ENCODE assay signal across 14 cellular contexts in the genomic region with DNA sequence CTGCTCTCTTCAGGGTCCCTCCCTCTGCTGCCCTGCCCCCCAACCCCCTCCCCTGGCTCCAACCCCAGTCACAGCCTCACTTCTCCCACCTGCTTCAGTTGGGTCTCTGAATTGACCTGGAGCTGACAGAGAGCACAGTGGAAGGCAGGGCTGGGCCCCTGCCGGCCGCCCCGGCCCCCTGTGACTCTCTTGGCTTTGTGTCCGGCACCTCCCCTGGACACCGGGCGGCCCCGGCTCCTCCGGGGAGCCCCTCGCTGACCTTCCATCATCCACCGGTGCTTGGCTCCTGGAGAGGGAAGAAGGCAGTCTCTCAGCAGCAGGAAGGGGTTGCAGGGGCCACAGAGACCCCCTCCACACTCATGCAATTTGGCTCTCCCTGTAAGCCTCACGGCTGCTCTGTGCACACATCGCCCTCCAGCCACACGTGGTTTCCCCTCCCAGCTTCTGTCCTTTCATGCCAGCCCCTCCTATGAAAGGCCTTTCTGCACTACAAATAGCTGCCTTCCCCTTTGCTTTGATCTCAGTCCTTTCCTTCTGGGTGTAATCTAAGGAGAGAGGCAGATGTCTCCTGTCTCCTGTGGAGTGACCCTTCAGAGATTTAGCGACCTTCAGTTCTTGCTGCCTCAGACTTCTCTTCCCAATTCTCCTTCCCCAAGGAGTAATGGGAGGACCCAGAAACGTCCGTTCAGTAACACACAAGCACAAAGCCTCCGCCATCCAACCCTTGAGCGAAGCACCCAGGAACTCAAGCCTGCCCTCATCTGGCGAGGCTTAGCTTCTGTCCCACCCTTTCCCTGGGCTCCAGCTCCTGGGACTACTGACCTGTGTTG. TPM values are rescaled to one million over a fixed set of nuclear protein-coding genes. Genes with fewer than 3 reads are reported as not detected.
A peak's percentile ranks its signal among the peaks of the same experiment; 100 is the strongest.
DNase-seq lines count a peak whose midpoint lies in the region; ATAC-seq, FAIRE-seq and TF ChIP-seq lines count a peak whose summit lies in the region.
"Had no signal": no experiment of that assay in that cellular context is flagged by ENCODE, and none has a peak within 500 bp of the region (broad histone marks: within the 10 kb centered on the region; RNA-seq: fewer than 3 reads in every experiment).

No MANE protein-coding gene starts in this region.

- TF ChIP-seq CTCF in fibroblast of pulmonary artery (IDR thresholded peaks at IDR 0.05; ENCODE audit: low read length, missing control alignments): peak; percentile 21
- TF ChIP-seq CTCF in upper lobe of right lung (IDR thresholded peaks at IDR 0.05): peak; percentile 7

- peak overlapping the region; percentile 5 for H3K27ac Mint-ChIP-seq in activated CD4-positive, alpha-beta T cell treated with anti-CD3 and anti-CD28 coated beads, Interleukin-2, amount 10 ng/mL, durations not matched to agents 7 days and 5 days
- peak overlapping the region in 1 of 2 donors; percentile 68 for H3K27ac Mint-ChIP-seq in activated naive CD4-positive, alpha-beta T cell treated with anti-CD3 and anti-CD28 coated beads, Interleukin-2, amount 50 U/mL, for 72 hours

- H3K4me3 Mint-ChIP-seq in activated CD4-positive, alpha-beta T cell treated with anti-CD3 and anti-CD28 coated beads, Interleukin-2, amount 10 ng/mL, durations not matched to agents 7 days and 5 days: no peak overlapping the region

- H3K36me3 ChIP-seq in upper lobe of right lung: peaks cover 11% of the 10 kb centered on the region

- no peaks in the 10 kb centered on the region for H3K9me3 ChIP-seq in upper lobe of right lung

- H3K36me3 Mint-ChIP-seq in activated CD4-positive, alpha-beta T cell treated with anti-CD3 and anti-CD28 coated beads, Interleukin-2, amount 10 ng/mL, durations not matched to agents 7 days and 5 days (ENCODE audit: low read depth): peaks cover 7% of the 10 kb centered on the region
- no peaks in the 10 kb centered on the region for H3K36me3 Mint-ChIP-seq in activated naive CD4-positive, alpha-beta T cell treated with anti-CD3 and anti-CD28 coated beads, Interleukin-2, amount 50 U/mL, for 72 hours

- H3K4me1 ChIP-seq in upper lobe of right lung: peaks cover 25% of the 10 kb centered on the region

- H3K4me3 ChIP-seq in fibroblast of pulmonary artery (replicated peaks; ENCODE audit: low read depth, low read length) (no peak overlapping the region), upper lobe of right lung (no peak overlapping the region)

- FAIRE-seq in GM19239 (lab: Jason Lieb, UNC): no peak
- FAIRE-seq: TTC549 had no signal

- POLR2A ChIA-PET in activated CD4-positive, alpha-beta T cell treated with anti-CD3 and anti-CD28 coated beads, Interleukin-2, amount 10 ng/mL, durations not matched to agents 7 days and 5 days (lab: Charles Lee): interaction anchor here (0.6 kb wide), 1 partner anchor 152 kb away, joined by 3 read pairs; no protein-coding TSS in a partner anchor

- H3K4me1 Mint-ChIP-seq in activated CD4-positive, alpha-beta T cell treated with anti-CD3 and anti-CD28 coated beads, Interleukin-2, amount 10 ng/mL, durations not matched to agents 7 days and 5 days: peaks cover 12% of the 10 kb centered on the region

- CTCF ChIA-PET in activated CD4-positive, alpha-beta T cell treated with anti-CD3 and anti-CD28 coated beads, Interleukin-2, amount 10 ng/mL, durations not matched to agents 7 days and 5 days (lab: Charles Lee): interaction anchor here (0.6 to 7.5 kb wide), 6 partner anchors 10 to 490 kb away, joined by 3 to 53 read pairs (median 4); partner anchors contain the start of genes DNAJC7, KCNH4 and NKIRAS2

- H3K27ac ChIP-seq in upper lobe of right lung: no peak overlapping the region
- H3K27ac ChIP-seq: C4-2B had no signal

- H3K9me3 Mint-ChIP-seq in activated CD4-positive, alpha-beta T cell treated with anti-CD3 and anti-CD28 coated beads, Interleukin-2, amount 10 ng/mL, durations not matched to agents 7 days and 5 days: no peaks in the 10 kb centered on the region
- H3K9me3 Mint-ChIP-seq in activated naive CD4-positive, alpha-beta T cell treated with anti-CD3 and anti-CD28 coated beads, Interleukin-2, amount 50 U/mL, for 72 hours: no peaks in the 10 kb centered on the region

- no peaks in the 10 kb centered on the region for H3K27me3 ChIP-seq in upper lobe of right lung

- ATAC-seq in upper lobe of right lung (no peak), HG03460 (IDR thresholded peaks at IDR 0.05; ENCODE audit: unreplicated experiment) (no peak)
- no peak for ATAC-seq in activated naive CD4-positive, alpha-beta T cell treated with anti-CD3 and anti-CD28 coated beads, Interleukin-2, amount 50 U/mL, for 72 hours

- peaks cover 2% of the 10 kb centered on the region for H3K27me3 Mint-ChIP-seq in activated CD4-positive, alpha-beta T cell treated with anti-CD3 and anti-CD28 coated beads, Interleukin-2, amount 10 ng/mL, durations not matched to agents 7 days and 5 days

- no peak for DNase-seq in activated CD4-positive, alpha-beta T cell treated with anti-CD3 and anti-CD28 coated beads, Interleukin-2, amount 10 ng/mL, durations not matched to agents 7 days and 5 days
- no peak for DNase-seq in activated CD4-positive, alpha-beta T cell treated with anti-CD3 and anti-CD28 coated beads, Interleukin-2, amount 50 U/mL, for 48 hours
- DNase-seq in OCI-M1 (lab: John Stamatoyannopoulos, UW) (peak; percentile 31), fibroblast of pulmonary artery (ENCODE audit: low read depth) (peak; percentile 14), upper lobe of right lung (no peak), GM19239 (ENCODE audit: insufficient read length, low spot score) (no peak)
- DNase-seq in activated naive CD4-positive, alpha-beta T cell treated with anti-CD3 and anti-CD28 coated beads, Interleukin-2, amount 50 U/mL, for 72 hours (ENCODE audit: low spot score in 2 of 2): no peak
- DNase-seq: activated gamma-delta T cell treated with Interleukin-2 at 50 U/mL for 16 hours; erythroblast; NCI-H2081; stimulated activated CD4-positive, alpha-beta T cell treated with anti-CD3 and anti-CD28 coated beads, Interleukin-4, amount 100 ng/mL, for 24 hours had no signal

- intact Hi-C loops in upper lobe of right lung (cut with DNase I): loop anchor here (10.0 kb wide), 1 partner anchor 87 kb away; the partner anchor contains the start of gene DHX58

RNA-seq across cellular contexts. Expression of gene NKIRAS2, which starts 8.3 kb away (rescaled TPM):
- total RNA-seq in activated CD4-positive, alpha-beta T cell treated with anti-CD3 and anti-CD28 coated beads, Interleukin-2, amount 10 ng/mL, durations not matched to agents 7 days and 5 days: 10 to 100 TPM; 23.3 to 25.5 TPM
- 28.8 TPM for total RNA-seq in upper lobe of right lung
- total RNA-seq in activated naive CD4-positive, alpha-beta T cell treated with anti-CD3 and anti-CD28 coated beads, Interleukin-2, amount 50 U/mL, for 72 hours: 10 to 100 TPM; 16.7 to 17.5 TPM

RNA-seq across cellular contexts. Expression of gene DNAJC7, which starts 10.9 kb away (rescaled TPM):
- 10 to 100 TPM; 93.3 to 94.8 TPM for total RNA-seq in activated CD4-positive, alpha-beta T cell treated with anti-CD3 and anti-CD28 coated beads, Interleukin-2, amount 10 ng/mL, durations not matched to agents 7 days and 5 days
- total RNA-seq in upper lobe of right lung: 75.9 TPM
- 100 to 1,000 TPM; 109 to 122 TPM for total RNA-seq in activated naive CD4-positive, alpha-beta T cell treated with anti-CD3 and anti-CD28 coated beads, Interleukin-2, amount 50 U/mL, for 72 hours

RNA-seq across cellular contexts. Expression of gene C17orf113, which starts 22.2 kb away (rescaled TPM):
- under 1 TPM in 1 of 2 experiments, not detected in 1; 0.04 TPM for total RNA-seq in activated CD4-positive, alpha-beta T cell treated with anti-CD3 and anti-CD28 coated beads, Interleukin-2, amount 10 ng/mL, durations not matched to agents 7 days and 5 days
- 0.72 TPM for total RNA-seq in upper lobe of right lung
- under 1 TPM; 0.16 to 0.37 TPM for total RNA-seq in activated naive CD4-positive, alpha-beta T cell treated with anti-CD3 and anti-CD28 coated beads, Interleukin-2, amount 50 U/mL, for 72 hours

Comparison
In these comparisons a context has a peak if more than half of its experiments do, and no peak if none do; other contexts are left out.
1. DNase-seq: peak in OCI-M1 (single experiment) and fibroblast of pulmonary artery (single experiment); none in activated CD4-positive, alpha-beta T cell treated with anti-CD3 and anti-CD28 coated beads, Interleukin-2, amount 10 ng/mL, durations not matched to agents 7 days and 5 days (single experiment), activated CD4-positive, alpha-beta T cell treated with anti-CD3 and anti-CD28 coated beads, Interleukin-2, amount 50 U/mL, for 48 hours (0 of 2), upper lobe of right lung (single experiment), activated naive CD4-positive, alpha-beta T cell treated with anti-CD3 and anti-CD28 coated beads, Interleukin-2, amount 50 U/mL, for 72 hours (0 of 2) and GM19239 (single experiment).